ENCODE assay signal across 9 cellular contexts in genomic region chr5:14212838-14213237, GRCh38.
DNase-seq lines count a peak whose midpoint lies in the region; ATAC-seq and TF ChIP-seq lines count a peak whose summit lies in the region.
"Had no signal": no experiment of that assay in that cellular context is flagged by ENCODE, and none has a peak within 500 bp of the region (broad histone marks: within the 10 kb centered on the region; RNA-seq: fewer than 3 reads in every experiment).

No MANE protein-coding gene starts in this region.

- no TSS peak for BruUV-seq in Calu3 (replicated peaks; lab: Mats Ljungman, UMichigan)

- no peak for TF ChIP-seq POLR2A in gastroesophageal sphincter (IDR thresholded peaks at IDR 0.05)

- H3K27ac ChIP-seq in gastroesophageal sphincter: peak overlapping the region; percentile 7 to 57 (median 42)

- peaks cover 11 to 91% (median 49%) of the 10 kb centered on the region in 3 donors for H3K4me1 ChIP-seq in gastroesophageal sphincter

- peak overlapping the region; percentile 11 for H3K4me3 Mint-ChIP-seq in Calu3 (ENCODE audit: low read depth, unreplicated experiment)

- peaks cover 8% of the 10 kb centered on the region for H3K36me3 Mint-ChIP-seq in Calu3 (ENCODE audit: insufficient read depth, unreplicated experiment)

- TF ChIP-seq EP300 in gastroesophageal sphincter (IDR thresholded peaks at IDR 0.05): no peak

- 51 to 67% methylated on average over 1 to 4 of the region's 4 CpGs for WGBS in gastroesophageal sphincter (ENCODE audit: low coverage in 1 of 2), 2 donors

- no peak for TF ChIP-seq CTCF in Calu3 (IDR thresholded peaks at IDR 0.05; ENCODE audit: unreplicated experiment)
- TF ChIP-seq CTCF in GM20000 (IDR thresholded peaks at IDR 0.05; ENCODE audit: extremely low read depth, missing control alignments): no peak
- TF ChIP-seq CTCF in gastroesophageal sphincter (IDR thresholded peaks at IDR 0.05): no peak

- no peak overlapping the region for H3K4me3 ChIP-seq in gastroesophageal sphincter

- no peaks in the 10 kb centered on the region for H3K9me3 ChIP-seq in gastroesophageal sphincter
- H3K9me3 ChIP-seq: SK-N-SH had no signal

- no peaks in the 10 kb centered on the region for H3K36me3 ChIP-seq in gastroesophageal sphincter

- intact Hi-C loops in Calu3 (cut with micrococcal nuclease; ENCODE audit: unreplicated experiment): loop anchor here (5.0 kb wide), 2 partner anchors 54 to 56 kb away; no protein-coding TSS in a partner anchor

- H3K27me3 ChIP-seq in gastroesophageal sphincter: no peaks in the 10 kb centered on the region

- H3K4me1 Mint-ChIP-seq in Calu3 (ENCODE audit: low read depth, unreplicated experiment): peaks cover 90% of the 10 kb centered on the region

- no peaks in the 10 kb centered on the region for H3K9me3 Mint-ChIP-seq in Calu3 (ENCODE audit: low read depth, unreplicated experiment)

- H3K27me3 Mint-ChIP-seq in Calu3 (ENCODE audit: unreplicated experiment): no peaks in the 10 kb centered on the region

- H3K27ac Mint-ChIP-seq in Calu3 (ENCODE audit: unreplicated experiment): peak overlapping the region; percentile 49

- CTCF ChIA-PET in Calu3 (lab: Charles Lee): interaction anchor here (0.9 kb wide), 1 partner anchor 10 kb away, joined by 3 read pairs; no protein-coding TSS in a partner anchor

- peak; percentile 28 for ATAC-seq in HG03196 (IDR thresholded peaks at IDR 0.05; ENCODE audit: unreplicated experiment)
- ATAC-seq in gastroesophageal sphincter: no peak

- no peak for DNase-seq in Calu3
- DNase-seq in GM20000 (ENCODE audit: low spot score): peak; percentile 52
- DNase-seq in kidney glomerular epithelial cell (lab: John Stamatoyannopoulos, UW): no peak
- no peak for DNase-seq in GOT3 (lab: John Stamatoyannopoulos, UW)
- no peak for DNase-seq in AML-193 (lab: John Stamatoyannopoulos, UW)
- DNase-seq in DMS 273 (lab: John Stamatoyannopoulos, UW; ENCODE audit: unreplicated experiment): no peak
- DNase-seq: SK-N-SH had no signal
